ENCODE assay signal across 9 cellular contexts in the genomic region with DNA sequence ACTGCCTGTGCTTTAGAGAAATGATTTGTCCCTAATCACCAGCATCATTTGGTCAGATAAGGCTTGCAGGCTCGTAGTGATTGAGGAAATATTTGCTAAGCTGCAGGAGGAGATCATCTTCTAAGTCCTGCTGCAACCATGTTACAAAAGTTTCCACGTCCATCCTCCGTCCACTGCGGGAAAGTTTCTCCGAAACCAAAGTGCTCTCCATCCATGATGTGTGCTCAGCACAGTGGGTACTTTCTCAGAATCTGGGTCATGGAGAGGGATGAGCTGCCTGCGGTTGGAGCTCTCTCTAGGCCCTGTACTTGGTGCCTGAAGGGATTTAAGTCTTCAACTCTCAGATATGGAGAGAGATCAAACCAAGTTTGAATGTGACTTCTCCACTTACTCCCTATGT. TPM values are rescaled to one million over a fixed set of nuclear protein-coding genes. Genes with fewer than 3 reads are reported as not detected.
A peak's percentile ranks its signal among the peaks of the same experiment; 100 is the strongest.
DNase-seq lines count a peak whose midpoint lies in the region; ATAC-seq and TF ChIP-seq lines count a peak whose summit lies in the region.
"Had no signal": no experiment of that assay in that cellular context is flagged by ENCODE, and none has a peak within 500 bp of the region (broad histone marks: within the 10 kb centered on the region; RNA-seq: fewer than 3 reads in every experiment).

No MANE protein-coding gene starts in this region.

- POLR2A ChIA-PET in CD8-positive, alpha-beta T cell (lab: Charles Lee): no interaction called here

- no peak for TF ChIP-seq CTCF in lower lobe of right lung (IDR thresholded peaks at IDR 0.05)
- no peak for TF ChIP-seq CTCF in CD8-positive, alpha-beta T cell (IDR thresholded peaks at IDR 0.05)

- H3K27ac Mint-ChIP-seq in activated T-cell treated with anti-CD3 and anti-CD28 coated beads, Interleukin-2, amount 50 U/mL, for 24 hours: peak overlapping the region; percentile 98
- no peak overlapping the region for H3K27ac Mint-ChIP-seq in CD8-positive, alpha-beta T cell

- H3K4me1 ChIP-seq in lower lobe of right lung: peaks cover 27% of the 10 kb centered on the region
- H3K4me1 ChIP-seq in CD8-positive, alpha-beta T cell (ENCODE audit: insufficient read depth, low read length): peaks cover 7% of the 10 kb centered on the region

- no peaks in the 10 kb centered on the region for H3K27me3 Mint-ChIP-seq in activated T-cell treated with anti-CD3 and anti-CD28 coated beads, Interleukin-2, amount 50 U/mL, for 24 hours
- H3K27me3 Mint-ChIP-seq in CD8-positive, alpha-beta T cell (ENCODE audit: low read depth): no peaks in the 10 kb centered on the region

- CTCF ChIA-PET in CD8-positive, alpha-beta T cell (lab: Charles Lee): no interaction called here

- peaks cover 76% of the 10 kb centered on the region for H3K4me1 Mint-ChIP-seq in activated T-cell treated with anti-CD3 and anti-CD28 coated beads, Interleukin-2, amount 50 U/mL, for 24 hours (ENCODE audit: low read depth)
- H3K4me1 Mint-ChIP-seq in CD8-positive, alpha-beta T cell (ENCODE audit: low read depth): peaks cover 11% of the 10 kb centered on the region

- no peak overlapping the region for H3K4me3 Mint-ChIP-seq in activated T-cell treated with anti-CD3 and anti-CD28 coated beads, Interleukin-2, amount 50 U/mL, for 24 hours
- no peak overlapping the region for H3K4me3 Mint-ChIP-seq in CD8-positive, alpha-beta T cell

- peaks cover 4% of the 10 kb centered on the region for H3K9me3 Mint-ChIP-seq in activated T-cell treated with anti-CD3 and anti-CD28 coated beads, Interleukin-2, amount 50 U/mL, for 24 hours
- no peaks in the 10 kb centered on the region for H3K9me3 Mint-ChIP-seq in CD8-positive, alpha-beta T cell

- no peak for DNase-seq in activated T-cell treated with anti-CD3 and anti-CD28 coated beads, Interleukin-2, amount 50 U/mL, for 24 hours
- no peak for DNase-seq in activated T-cell treated with anti-CD3 and anti-CD28 coated beads, Interleukin-2, amount 50 U/mL, for 1 hour
- DNase-seq in amniotic epithelial cell (ENCODE audit: low read depth): peak; percentile 55
- DNase-seq in lower lobe of right lung: no peak
- DNase-seq in CD8-positive, alpha-beta T cell: no peak
- DNase-seq in DMS 273 (lab: John Stamatoyannopoulos, UW; ENCODE audit: unreplicated experiment): no peak
- DNase-seq: NCI-H146 had no signal

- no peaks in the 10 kb centered on the region for H3K36me3 ChIP-seq in lower lobe of right lung
- H3K36me3 ChIP-seq in CD8-positive, alpha-beta T cell (ENCODE audit: insufficient read depth, low read length): no peaks in the 10 kb centered on the region

- no peak overlapping the region for H3K4me3 ChIP-seq in lower lobe of right lung
- H3K4me3 ChIP-seq in CD8-positive, alpha-beta T cell (ENCODE audit: low read depth, low read length): no peak overlapping the region

- H3K27ac ChIP-seq in lower lobe of right lung: peak overlapping the region; percentile 85
- peak overlapping the region; percentile 91 for H3K27ac ChIP-seq in temporal lobe (ENCODE audit: low read depth, low read length)
- H3K27ac ChIP-seq in CD8-positive, alpha-beta T cell (ENCODE audit: low read depth, low read length): no peak overlapping the region

- ATAC-seq in lower lobe of right lung (no peak), HG02798 (IDR thresholded peaks at IDR 0.05; ENCODE audit: poor library complexity, unreplicated experiment) (no peak)
- no peak for ATAC-seq in CD8-positive, alpha-beta T cell

- intact Hi-C loops in lower lobe of right lung (cut with DNase I): no loop called here
- intact Hi-C loops in CD8-positive, alpha-beta T cell (cut with DNase I, micrococcal nuclease): no loop called here

- H3K27me3 ChIP-seq in lower lobe of right lung (ENCODE audit: low read depth): no peaks in the 10 kb centered on the region
- H3K27me3 ChIP-seq in CD8-positive, alpha-beta T cell (ENCODE audit: insufficient read depth, low read length): no peaks in the 10 kb centered on the region

- no peaks in the 10 kb centered on the region for H3K9me3 ChIP-seq in lower lobe of right lung
- no peaks in the 10 kb centered on the region for H3K9me3 ChIP-seq in CD8-positive, alpha-beta T cell (ENCODE audit: low read length)

- H3K36me3 Mint-ChIP-seq in activated T-cell treated with anti-CD3 and anti-CD28 coated beads, Interleukin-2, amount 50 U/mL, for 24 hours (ENCODE audit: low read depth): peaks cover 4% of the 10 kb centered on the region
- no peaks in the 10 kb centered on the region for H3K36me3 Mint-ChIP-seq in CD8-positive, alpha-beta T cell

RNA-seq across cellular contexts. Expression of gene IL1RL2, which starts 39.3 kb away (rescaled TPM):
- total RNA-seq in lower lobe of right lung: not detected
- total RNA-seq in temporal lobe: 0.74 TPM
- total RNA-seq in CD8-positive, alpha-beta T cell: not detected
